30 cellular contexts compared by ENCODE assay signal in the genomic region with DNA sequence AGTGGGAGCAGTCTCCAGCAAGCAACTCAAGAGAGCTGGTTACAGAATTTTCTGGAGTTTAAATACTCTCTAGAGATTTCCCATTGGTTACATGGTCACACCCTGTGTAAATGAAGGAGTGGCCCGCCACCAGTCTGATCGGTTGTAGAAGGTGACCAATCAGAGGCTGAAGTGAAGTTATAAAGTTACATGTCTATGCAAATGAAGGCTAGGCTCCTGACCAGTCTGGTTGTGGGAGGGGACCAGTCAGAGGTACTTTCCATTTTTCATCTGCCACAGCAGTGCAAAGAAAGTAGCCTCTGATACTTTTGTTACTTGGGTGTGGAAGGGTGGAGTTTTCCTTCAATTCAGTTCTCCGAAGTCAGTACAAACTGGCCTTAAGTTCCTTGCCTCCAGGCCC.
DNase-seq lines count a peak whose midpoint lies in the region; ATAC-seq, FAIRE-seq and TF ChIP-seq lines count a peak whose summit lies in the region.
"Had no signal": no experiment of that assay in that cellular context is flagged by ENCODE, and none has a peak within 500 bp of the region (broad histone marks: within the 10 kb centered on the region; RNA-seq: fewer than 3 reads in every experiment).

No MANE protein-coding gene starts in this region.

- H3K4me3 Mint-ChIP-seq in T-helper 2 cell treated with Interferon-gamma antibody and Interleukin-4, amounts not matched to agents 5 μg/mL and 100 μg/mL, for 36 hours = no peak overlapping the region
- H3K4me3 Mint-ChIP-seq: CD4-positive, alpha-beta memory T cell had no signal

- TF ChIP-seq POLR2A in K562 (conservative IDR thresholded peaks at IDR 0.05) = no peak

- no peak for FAIRE-seq in K562 (lab: Jason Lieb, UNC)
- FAIRE-seq: A549, HTR-8/SVneo had no signal

- intact Hi-C loops in PC-3 (cut with micrococcal nuclease) (no loop called here), K562 (cut with micrococcal nuclease) (no loop called here), left colon (cut with DNase I, micrococcal nuclease) (no loop called here)

- POLR2A ChIA-PET in PC-3 (lab: Charles Lee; ENCODE audit: unreplicated experiment) (no interaction called here), K562 (lab: Yijun Ruan, JAX) (no interaction called here), HEK293T (lab: Yijun Ruan, JAX) (no interaction called here)

- peaks cover 6% of the 10 kb centered on the region for H3K27me3 Mint-ChIP-seq in T-helper 2 cell treated with Interferon-gamma antibody and Interleukin-4, amounts not matched to agents 5 μg/mL and 100 μg/mL, for 36 hours (ENCODE audit: low read depth)

- H3K4me2 ChIP-seq in PC-3 (ENCODE audit: low read length) (no peak overlapping the region), K562 (ENCODE audit: insufficient read depth, low read length) (no peak overlapping the region)
- H3K4me2 ChIP-seq: A549; BLaER1 treated with 17β-estradiol and CSF1 and Interleukin-3, amounts not matched to agents 10 nM and 100 nM; PC-9 had no signal

- ATAC-seq in PC-3 (no peak), K562 (peak; percentile 49; the same call in 1 of the 3 replicates), left colon (peak; percentile 52)
- ATAC-seq: A549 had no signal

- H4K20me1 ChIP-seq in PC-3 (ENCODE audit: low read length) = no peaks in the 10 kb centered on the region
- H4K20me1 ChIP-seq in K562 (replicated peaks; ENCODE audit: control insufficient read depth, insufficient read depth, low read length) = no peaks in the 10 kb centered on the region
- H4K20me1 ChIP-seq: BLaER1 treated with 17β-estradiol and CSF1 and Interleukin-3, amounts not matched to agents 10 nM and 100 nM had no signal

- H3K9me3 ChIP-seq in PC-3 (ENCODE audit: low read length) (no peaks in the 10 kb centered on the region), K562 (replicated peaks; ENCODE audit: control insufficient read depth, insufficient read depth, low read depth, low read length) (no peaks in the 10 kb centered on the region)
- H3K9me3 ChIP-seq: A549; BLaER1 treated with 17β-estradiol and CSF1 and Interleukin-3, amounts not matched to agents 10 nM and 100 nM; Caco-2; HAP-1 had no signal

- in situ Hi-C loops in Caki2 (cut with HindIII; ENCODE audit: low pct_unique_long_range_greater_than_20kb, low sequenced_read_pairs) = no loop called here
- in situ Hi-C loops in K562 (cut with MboI) = no loop called here

- H3K27ac Mint-ChIP-seq in T-helper 2 cell treated with Interferon-gamma antibody and Interleukin-4, amounts not matched to agents 5 μg/mL and 100 μg/mL, for 36 hours = no peak overlapping the region
- H3K27ac Mint-ChIP-seq: CD4-positive, alpha-beta memory T cell had no signal

- 0% methylated on average over 3 of the region's 3 CpGs for WGBS in K562 (ENCODE audit: insufficient coverage, low coverage, missing lambda C conversion rate)

- no peaks in the 10 kb centered on the region for H3K9me1 ChIP-seq in K562 (ENCODE audit: control insufficient read depth, insufficient read depth, low read length)

- TF ChIP-seq CTCF in PC-3 (conservative IDR thresholded peaks at IDR 0.05; ENCODE audit: low read depth, low read length) (no peak), K562 (IDR thresholded peaks at IDR 0.05 in 2 of 3, conservative IDR thresholded peaks at IDR 0.05 in 1 of 3; ENCODE audit: insufficient read depth in 2 of 3, low read depth in 1 of 3, low read length in 3 of 3) (no peak)

- H2AFZ ChIP-seq in PC-3 (ENCODE audit: low read length) = no peak overlapping the region
- H2AFZ ChIP-seq in K562 (ENCODE audit: low read depth, low read length) = no peak overlapping the region
- H2AFZ ChIP-seq: PC-9 had no signal

- no peak for TF ChIP-seq RAD21 in K562 (CRISPR knock-in tag; conservative IDR thresholded peaks at IDR 0.05 in 1 of 2, IDR thresholded peaks at IDR 0.05 in 1 of 2)

- CTCF ChIA-PET in PC-3 (lab: Charles Lee) = no interaction called here
- CTCF ChIA-PET in K562 (lab: Yijun Ruan, JAX; ENCODE audit: low intra/inter-chr PET ratio) = no interaction called here
- CTCF ChIA-PET in HEK293T (lab: Yijun Ruan, JAX) = no interaction called here

- no peaks in the 10 kb centered on the region for H3K9me2 ChIP-seq in PC-3 (replicated peaks; ENCODE audit: low read length)

- no peaks in the 10 kb centered on the region for H3K9me3 Mint-ChIP-seq in T-helper 2 cell treated with Interferon-gamma antibody and Interleukin-4, amounts not matched to agents 5 μg/mL and 100 μg/mL, for 36 hours

- no peaks in the 10 kb centered on the region for H3K36me3 ChIP-seq in PC-3 (ENCODE audit: low read depth, low read length)
- no peaks in the 10 kb centered on the region for H3K36me3 ChIP-seq in K562 (ENCODE audit: control insufficient read depth, insufficient read depth, low read length)
- H3K36me3 ChIP-seq: BLaER1 treated with 17β-estradiol and CSF1 and Interleukin-3, amounts not matched to agents 10 nM and 100 nM; HAP-1 had no signal

- DNase-seq in Caki2 (ENCODE audit: low read depth) = peak; percentile 6
- peak; percentile 29 for DNase-seq in PC-3
- DNase-seq in K562 (ENCODE audit: extremely low read depth in 1 of 4, low spot score in 3 of 4) = no peak
- DNase-seq in left colon = no peak
- no peak for DNase-seq in SK-N-DZ (ENCODE audit: low spot score)
- DNase-seq in T-helper 2 cell treated with Interferon-gamma antibody and Interleukin-4, amounts not matched to agents 5 μg/mL and 100 μg/mL, for 36 hours (ENCODE audit: low spot score) = no peak
- DNase-seq in globus pallidus (ENCODE audit: low spot score) = no peak
- DNase-seq in HEK293T (ENCODE audit: extremely low spot score) = no peak
- DNase-seq: AML-193; Caco-2; CD4-positive, alpha-beta memory T cell; DMS 273 treated with DMSO at 0.1 percent for 48 hours; DMS79; GF-D8; GOT3; KBM-7; MM.1S; NCI-H2029; NCI-H446; NCI-H524 treated with DMSO at 0.1 percent for 48 hours; NCI-H82; NK-92 treated with Interleukin-12 subunit alpha and Interleukin-12 subunit beta, amount 100 ng/mL, for 24 hours; PC-9; RPMI8226; SHP77 treated with DMSO at 0.1 percent for 48 hours had no signal

- BruUV-seq in PC-3 (replicated peaks; lab: Mats Ljungman, UMichigan) (no TSS peak), K562 (replicated peaks; lab: Mats Ljungman, UMichigan) (no TSS peak)

- H3K4me1 ChIP-seq in PC-3 (ENCODE audit: insufficient read depth, low read length) = 0 out of 2 replicates have a peak, but pooled peaks cover 3% of the 10 kb centered on the region
- H3K4me1 ChIP-seq in K562 (replicated peaks in 1 of 2; ENCODE audit: control insufficient read depth in 2 of 2, insufficient read depth in 2 of 2, low read length in 2 of 2) = no peaks in the 10 kb centered on the region
- H3K4me1 ChIP-seq: A549; BLaER1 treated with 17β-estradiol and CSF1 and Interleukin-3, amounts not matched to agents 10 nM and 100 nM; Caco-2; HAP-1 had no signal

- no peak for TF ChIP-seq EP300 in K562 (IDR thresholded peaks at IDR 0.05; ENCODE audit: low read length)

- H3K27me3 ChIP-seq in PC-3 (ENCODE audit: low read length) (peaks cover 36% of the 10 kb centered on the region), K562 (ENCODE audit: control insufficient read depth in 2 of 2, insufficient read depth in 2 of 2, low read length in 2 of 2) (no peaks in the 10 kb centered on the region)
- H3K27me3 ChIP-seq: BLaER1 treated with 17β-estradiol and CSF1 and Interleukin-3, amounts not matched to agents 10 nM and 100 nM had no signal

- no peak overlapping the region for H3K27ac ChIP-seq in PC-3 (ENCODE audit: low read length)
- no peak overlapping the region for H3K27ac ChIP-seq in K562 (ENCODE audit: extremely low read depth, low read depth, low read length)
- H3K27ac ChIP-seq: A549; BLaER1 treated with 17β-estradiol and CSF1 and Interleukin-3, amounts not matched to agents 10 nM and 100 nM; PC-9; SK-N-MC had no signal

- no peaks in the 10 kb centered on the region for H3K4me1 Mint-ChIP-seq in T-helper 2 cell treated with Interferon-gamma antibody and Interleukin-4, amounts not matched to agents 5 μg/mL and 100 μg/mL, for 36 hours (ENCODE audit: low read depth)
- H3K4me1 Mint-ChIP-seq: CD4-positive, alpha-beta memory T cell had no signal

- H3F3A ChIP-seq in PC-3 (ENCODE audit: low read length, unreplicated experiment) = no peaks in the 10 kb centered on the region

- H3K36me3 Mint-ChIP-seq in T-helper 2 cell treated with Interferon-gamma antibody and Interleukin-4, amounts not matched to agents 5 μg/mL and 100 μg/mL, for 36 hours (ENCODE audit: low read depth) = no peaks in the 10 kb centered on the region
- H3K36me3 Mint-ChIP-seq: CD4-positive, alpha-beta memory T cell had no signal

- H3K9ac ChIP-seq in PC-3 (ENCODE audit: low read length) (no peak overlapping the region), K562 (ENCODE audit: insufficient read depth in 1 of 2, low read depth in 2 of 2, low read length in 2 of 2) (no peak overlapping the region)
- H3K9ac ChIP-seq: BLaER1 treated with 17β-estradiol and CSF1 and Interleukin-3, amounts not matched to agents 10 nM and 100 nM had no signal

- no peaks in the 10 kb centered on the region for H3K79me2 ChIP-seq in PC-3 (ENCODE audit: low read length)
- no peaks in the 10 kb centered on the region for H3K79me2 ChIP-seq in K562 (ENCODE audit: control insufficient read depth, insufficient read depth, low read length)

- H3K4me3 ChIP-seq in PC-3 (ENCODE audit: low read length) (no peak overlapping the region), K562 (no peak overlapping the region)
- H3K4me3 ChIP-seq: A549; BLaER1 treated with 17β-estradiol and CSF1 and Interleukin-3, amounts not matched to agents 10 nM and 100 nM; HAP-1; PC-9; SK-N-MC had no signal

TF ChIP-seq in K562, 482 proteins besides CTCF, POLR2A, EP300 and RAD21 (continues in another document):
- TF ChIP-seq, protein P1, sequence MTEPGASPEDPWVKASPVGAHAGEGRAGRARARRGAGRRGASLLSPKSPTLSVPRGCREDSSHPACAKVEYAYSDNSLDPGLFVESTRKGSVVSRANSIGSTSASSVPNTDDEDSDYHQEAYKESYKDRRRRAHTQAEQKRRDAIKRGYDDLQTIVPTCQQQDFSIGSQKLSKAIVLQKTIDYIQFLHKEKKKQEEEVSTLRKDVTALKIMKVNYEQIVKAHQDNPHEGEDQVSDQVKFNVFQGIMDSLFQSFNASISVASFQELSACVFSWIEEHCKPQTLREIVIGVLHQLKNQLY (CRISPR knock-in tag; conservative IDR thresholded peaks at IDR 0.05) = no peak
- TF ChIP-seq ZNF12 (CRISPR knock-in tag; IDR thresholded peaks at IDR 0.05) = no peak
- TF ChIP-seq U2AF2 (optimal IDR thresholded peaks at IDR 0.05; ENCODE audit: low read depth, low read length) = no peak
- no peak for TF ChIP-seq RFX1 (IDR thresholded peaks at IDR 0.05)

TF ChIP-seq in HEK293T, 16 proteins besides CTCF, POLR2A, EP300 and RAD21 (continues in another document):
- TF ChIP-seq FOXM1 (IDR thresholded peaks at IDR 0.05; ENCODE audit: borderline replicate concordance) = no peak
- TF ChIP-seq ELF4 (IDR thresholded peaks at IDR 0.05) = no peak
- no peak for TF ChIP-seq FOXK2 (IDR thresholded peaks at IDR 0.05)
- TF ChIP-seq HDGF (IDR thresholded peaks at IDR 0.05; ENCODE audit: borderline replicate concordance) = no peak
- TF ChIP-seq NFRKB (IDR thresholded peaks at IDR 0.05) = no peak
- no peak for TF ChIP-seq ZNF384 (IDR thresholded peaks at IDR 0.05)
- no peak for TF ChIP-seq SUZ12 (IDR thresholded peaks at IDR 0.05)
- no peak for TF ChIP-seq LEF1 (IDR thresholded peaks at IDR 0.05; ENCODE audit: borderline replicate concordance)

Comparison
In these comparisons a context has a peak if more than half of its experiments do, and no peak if none do; other contexts are left out.
1. DNase-seq: peak in Caki2 (single experiment) and PC-3 (single experiment); none in K562 (0 of 4), left colon (0 of 2), SK-N-DZ (single experiment), T-helper 2 cell treated with Interferon-gamma antibody and Interleukin-4, amounts not matched to agents 5 μg/mL and 100 μg/mL, for 36 hours (single experiment), globus pallidus (single experiment) and HEK293T (single experiment).